ENCODE assay signal across 1 cellular context in the genomic region with DNA sequence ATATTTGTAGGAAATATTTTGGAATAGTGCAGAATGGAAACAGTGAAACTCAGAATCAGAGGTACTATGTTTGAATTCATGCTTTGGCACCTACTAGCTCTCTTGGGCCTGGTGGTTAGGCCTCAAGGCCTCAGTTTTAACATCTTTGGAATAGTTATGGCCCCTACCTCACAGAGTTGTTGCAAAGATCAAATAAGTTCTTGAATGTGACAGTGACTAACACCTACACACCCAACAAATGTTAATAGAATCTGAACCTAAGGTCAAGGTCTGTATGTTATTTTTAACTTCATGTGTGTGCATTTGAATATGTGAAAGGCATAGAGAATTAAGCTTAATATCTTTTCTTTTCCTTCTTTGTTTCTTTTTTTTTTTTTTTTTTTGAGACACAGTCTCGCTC.
TF ChIP-seq lines count a peak whose summit lies in the region.

No MANE protein-coding gene starts in this region.

TF ChIP-seq in HepG2, 621 proteins besides CTCF, POLR2A, EP300 and RAD21 (continued from another document and continues in another):
- no peak for TF ChIP-seq CC2D1A (CRISPR knock-in tag; IDR thresholded peaks at IDR 0.05)
- TF ChIP-seq SAP130 (CRISPR knock-in tag; IDR thresholded peaks at IDR 0.05; ENCODE audit: low read depth): peak; percentile 32; the same call in 1 of the 2 replicates
- TF ChIP-seq MYNN (CRISPR knock-in tag; IDR thresholded peaks at IDR 0.05; ENCODE audit: low read depth): no peak
- no peak for TF ChIP-seq FOSL1 (CRISPR knock-in tag; IDR thresholded peaks at IDR 0.05; ENCODE audit: borderline replicate concordance)
- TF ChIP-seq, protein P1, sequence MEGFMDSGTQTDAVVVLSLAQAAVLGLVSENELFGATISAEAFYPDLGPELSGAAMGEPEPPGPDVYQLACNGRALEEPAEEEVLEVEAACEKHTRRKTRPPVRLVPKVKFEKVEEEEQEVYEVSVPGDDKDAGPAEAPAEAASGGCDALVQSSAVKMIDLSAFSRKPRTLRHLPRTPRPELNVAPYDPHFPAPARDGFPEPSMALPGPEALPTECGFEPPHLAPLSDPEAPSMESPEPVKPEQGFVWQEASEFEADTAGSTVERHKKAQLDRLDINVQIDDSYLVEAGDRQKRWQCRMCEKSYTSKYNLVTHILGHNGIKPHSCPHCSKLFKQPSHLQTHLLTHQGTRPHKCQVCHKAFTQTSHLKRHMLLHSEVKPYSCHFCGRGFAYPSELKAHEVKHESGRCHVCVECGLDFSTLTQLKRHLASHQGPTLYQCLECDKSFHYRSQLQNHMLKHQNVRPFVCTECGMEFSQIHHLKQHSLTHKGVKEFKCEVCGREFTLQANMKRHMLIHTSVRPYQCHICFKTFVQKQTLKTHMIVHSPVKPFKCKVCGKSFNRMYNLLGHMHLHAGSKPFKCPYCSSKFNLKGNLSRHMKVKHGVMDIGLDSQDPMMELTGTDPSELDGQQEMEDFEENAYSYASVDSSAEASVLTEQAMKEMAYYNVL (CRISPR knock-in tag; IDR thresholded peaks at IDR 0.05; ENCODE audit: borderline replicate concordance): no peak
- TF ChIP-seq MEF2D (CRISPR knock-in tag; IDR thresholded peaks at IDR 0.05): peak; percentile 96
- TF ChIP-seq ZFP36 (IDR thresholded peaks at IDR 0.05; ENCODE audit: borderline replicate concordance, low read depth, low read length, partially characterized antibody): no peak
- TF ChIP-seq FLYWCH1 (CRISPR knock-in tag; IDR thresholded peaks at IDR 0.05): no peak
- TF ChIP-seq, protein P2, sequence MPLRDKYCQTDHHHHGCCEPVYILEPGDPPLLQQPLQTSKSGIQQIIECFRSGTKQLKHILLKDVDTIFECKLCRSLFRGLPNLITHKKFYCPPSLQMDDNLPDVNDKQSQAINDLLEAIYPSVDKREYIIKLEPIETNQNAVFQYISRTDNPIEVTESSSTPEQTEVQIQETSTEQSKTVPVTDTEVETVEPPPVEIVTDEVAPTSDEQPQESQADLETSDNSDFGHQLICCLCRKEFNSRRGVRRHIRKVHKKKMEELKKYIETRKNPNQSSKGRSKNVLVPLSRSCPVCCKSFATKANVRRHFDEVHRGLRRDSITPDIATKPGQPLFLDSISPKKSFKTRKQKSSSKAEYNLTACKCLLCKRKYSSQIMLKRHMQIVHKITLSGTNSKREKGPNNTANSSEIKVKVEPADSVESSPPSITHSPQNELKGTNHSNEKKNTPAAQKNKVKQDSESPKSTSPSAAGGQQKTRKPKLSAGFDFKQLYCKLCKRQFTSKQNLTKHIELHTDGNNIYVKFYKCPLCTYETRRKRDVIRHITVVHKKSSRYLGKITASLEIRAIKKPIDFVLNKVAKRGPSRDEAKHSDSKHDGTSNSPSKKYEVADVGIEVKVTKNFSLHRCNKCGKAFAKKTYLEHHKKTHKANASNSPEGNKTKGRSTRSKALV (CRISPR knock-in tag; IDR thresholded peaks at IDR 0.05): no peak
- TF ChIP-seq NR2F2 (IDR thresholded peaks at IDR 0.05; ENCODE audit: borderline replicate concordance, low read depth): 0 out of 2 replicates have a peak, but pooled peaks have one; percentile 26
- TF ChIP-seq, protein P3, sequence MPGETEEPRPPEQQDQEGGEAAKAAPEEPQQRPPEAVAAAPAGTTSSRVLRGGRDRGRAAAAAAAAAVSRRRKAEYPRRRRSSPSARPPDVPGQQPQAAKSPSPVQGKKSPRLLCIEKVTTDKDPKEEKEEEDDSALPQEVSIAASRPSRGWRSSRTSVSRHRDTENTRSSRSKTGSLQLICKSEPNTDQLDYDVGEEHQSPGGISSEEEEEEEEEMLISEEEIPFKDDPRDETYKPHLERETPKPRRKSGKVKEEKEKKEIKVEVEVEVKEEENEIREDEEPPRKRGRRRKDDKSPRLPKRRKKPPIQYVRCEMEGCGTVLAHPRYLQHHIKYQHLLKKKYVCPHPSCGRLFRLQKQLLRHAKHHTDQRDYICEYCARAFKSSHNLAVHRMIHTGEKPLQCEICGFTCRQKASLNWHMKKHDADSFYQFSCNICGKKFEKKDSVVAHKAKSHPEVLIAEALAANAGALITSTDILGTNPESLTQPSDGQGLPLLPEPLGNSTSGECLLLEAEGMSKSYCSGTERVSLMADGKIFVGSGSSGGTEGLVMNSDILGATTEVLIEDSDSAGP (CRISPR knock-in tag; IDR thresholded peaks at IDR 0.05; ENCODE audit: borderline replicate concordance): no peak
- TF ChIP-seq RARG (CRISPR knock-in tag; IDR thresholded peaks at IDR 0.05; ENCODE audit: low read depth): no peak
- no peak for TF ChIP-seq ZNF782 (CRISPR knock-in tag; IDR thresholded peaks at IDR 0.05; ENCODE audit: borderline replicate concordance)
- TF ChIP-seq, protein P4, sequence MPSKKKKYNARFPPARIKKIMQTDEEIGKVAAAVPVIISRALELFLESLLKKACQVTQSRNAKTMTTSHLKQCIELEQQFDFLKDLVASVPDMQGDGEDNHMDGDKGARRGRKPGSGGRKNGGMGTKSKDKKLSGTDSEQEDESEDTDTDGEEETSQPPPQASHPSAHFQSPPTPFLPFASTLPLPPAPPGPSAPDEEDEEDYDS (CRISPR knock-in tag; IDR thresholded peaks at IDR 0.05): no peak
- TF ChIP-seq, protein P5, sequence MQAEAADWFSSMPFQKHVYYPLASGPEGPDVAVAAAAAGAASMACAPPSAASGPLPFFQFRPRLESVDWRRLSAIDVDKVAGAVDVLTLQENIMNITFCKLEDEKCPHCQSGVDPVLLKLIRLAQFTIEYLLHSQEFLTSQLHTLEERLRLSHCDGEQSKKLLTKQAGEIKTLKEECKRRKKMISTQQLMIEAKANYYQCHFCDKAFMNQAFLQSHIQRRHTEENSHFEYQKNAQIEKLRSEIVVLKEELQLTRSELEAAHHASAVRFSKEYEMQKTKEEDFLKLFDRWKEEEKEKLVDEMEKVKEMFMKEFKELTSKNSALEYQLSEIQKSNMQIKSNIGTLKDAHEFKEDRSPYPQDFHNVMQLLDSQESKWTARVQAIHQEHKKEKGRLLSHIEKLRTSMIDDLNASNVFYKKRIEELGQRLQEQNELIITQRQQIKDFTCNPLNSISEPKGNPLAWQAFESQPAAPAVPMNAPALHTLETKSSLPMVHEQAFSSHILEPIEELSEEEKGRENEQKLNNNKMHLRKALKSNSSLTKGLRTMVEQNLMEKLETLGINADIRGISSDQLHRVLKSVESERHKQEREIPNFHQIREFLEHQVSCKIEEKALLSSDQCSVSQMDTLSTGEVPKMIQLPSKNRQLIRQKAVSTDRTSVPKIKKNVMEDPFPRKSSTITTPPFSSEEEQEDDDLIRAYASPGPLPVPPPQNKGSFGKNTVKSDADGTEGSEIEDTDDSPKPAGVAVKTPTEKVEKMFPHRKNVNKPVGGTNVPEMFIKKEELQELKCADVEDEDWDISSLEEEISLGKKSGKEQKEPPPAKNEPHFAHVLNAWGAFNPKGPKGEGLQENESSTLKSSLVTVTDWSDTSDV (CRISPR knock-in tag; IDR thresholded peaks at IDR 0.05): no peak
- TF ChIP-seq ZNF550 (CRISPR knock-in tag; IDR thresholded peaks at IDR 0.05; ENCODE audit: borderline replicate concordance): no peak
- no peak for TF ChIP-seq POLR2AphosphoS2 (IDR thresholded peaks at IDR 0.05; ENCODE audit: low read depth, low read length)
- TF ChIP-seq SP1 (IDR thresholded peaks at IDR 0.05): no peak
- TF ChIP-seq SP1 (CRISPR knock-in tag; IDR thresholded peaks at IDR 0.05): no peak
- TF ChIP-seq GATAD2A (CRISPR knock-in tag; IDR thresholded peaks at IDR 0.05): peak; percentile 49; the same call in 1 of the 2 replicates
- TF ChIP-seq, protein P6, sequence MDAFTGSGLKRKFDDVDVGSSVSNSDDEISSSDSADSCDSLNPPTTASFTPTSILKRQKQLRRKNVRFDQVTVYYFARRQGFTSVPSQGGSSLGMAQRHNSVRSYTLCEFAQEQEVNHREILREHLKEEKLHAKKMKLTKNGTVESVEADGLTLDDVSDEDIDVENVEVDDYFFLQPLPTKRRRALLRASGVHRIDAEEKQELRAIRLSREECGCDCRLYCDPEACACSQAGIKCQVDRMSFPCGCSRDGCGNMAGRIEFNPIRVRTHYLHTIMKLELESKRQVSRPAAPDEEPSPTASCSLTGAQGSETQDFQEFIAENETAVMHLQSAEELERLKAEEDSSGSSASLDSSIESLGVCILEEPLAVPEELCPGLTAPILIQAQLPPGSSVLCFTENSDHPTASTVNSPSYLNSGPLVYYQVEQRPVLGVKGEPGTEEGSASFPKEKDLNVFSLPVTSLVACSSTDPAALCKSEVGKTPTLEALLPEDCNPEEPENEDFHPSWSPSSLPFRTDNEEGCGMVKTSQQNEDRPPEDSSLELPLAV (CRISPR knock-in tag; conservative IDR thresholded peaks at IDR 0.05; ENCODE audit: low read depth): no peak
- TF ChIP-seq TAF1 (CRISPR knock-in tag; IDR thresholded peaks at IDR 0.05): no peak
- no peak for TF ChIP-seq ARHGAP35 (CRISPR knock-in tag; IDR thresholded peaks at IDR 0.05; ENCODE audit: borderline replicate concordance)
- TF ChIP-seq EEA1 (CRISPR knock-in tag; IDR thresholded peaks at IDR 0.05; ENCODE audit: borderline replicate concordance): no peak
- no peak for TF ChIP-seq ZNF251 (CRISPR knock-in tag; IDR thresholded peaks at IDR 0.05)
- TF ChIP-seq RNF2 (conservative IDR thresholded peaks at IDR 0.05; ENCODE audit: low read depth): no peak
- no peak for TF ChIP-seq ZC3H13 (CRISPR knock-in tag; IDR thresholded peaks at IDR 0.05)
- TF ChIP-seq ZNF850 (CRISPR knock-in tag; conservative IDR thresholded peaks at IDR 0.05): no peak
- no peak for TF ChIP-seq BRCA1 (CRISPR knock-in tag; IDR thresholded peaks at IDR 0.05)
- TF ChIP-seq ZBTB3 (CRISPR knock-in tag; IDR thresholded peaks at IDR 0.05; ENCODE audit: borderline replicate concordance, low read depth): no peak
- TF ChIP-seq EHMT2 (IDR thresholded peaks at IDR 0.05; ENCODE audit: borderline replicate concordance, low read depth, low read length): no peak
- no peak for TF ChIP-seq SKI (IDR thresholded peaks at IDR 0.05; ENCODE audit: partially characterized antibody)
- TF ChIP-seq, protein P7, sequence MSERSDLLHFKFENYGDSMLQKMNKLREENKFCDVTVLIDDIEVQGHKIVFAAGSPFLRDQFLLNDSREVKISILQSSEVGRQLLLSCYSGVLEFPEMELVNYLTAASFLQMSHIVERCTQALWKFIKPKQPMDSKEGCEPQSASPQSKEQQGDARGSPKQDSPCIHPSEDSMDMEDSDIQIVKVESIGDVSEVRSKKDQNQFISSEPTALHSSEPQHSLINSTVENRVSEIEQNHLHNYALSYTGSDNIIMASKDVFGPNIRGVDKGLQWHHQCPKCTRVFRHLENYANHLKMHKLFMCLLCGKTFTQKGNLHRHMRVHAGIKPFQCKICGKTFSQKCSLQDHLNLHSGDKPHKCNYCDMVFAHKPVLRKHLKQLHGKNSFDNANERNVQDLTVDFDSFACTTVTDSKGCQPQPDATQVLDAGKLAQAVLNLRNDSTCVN (CRISPR knock-in tag; IDR thresholded peaks at IDR 0.05; ENCODE audit: borderline replicate concordance): no peak
- TF ChIP-seq PITX1 (CRISPR knock-in tag; IDR thresholded peaks at IDR 0.05): no peak
- TF ChIP-seq, protein P8, sequence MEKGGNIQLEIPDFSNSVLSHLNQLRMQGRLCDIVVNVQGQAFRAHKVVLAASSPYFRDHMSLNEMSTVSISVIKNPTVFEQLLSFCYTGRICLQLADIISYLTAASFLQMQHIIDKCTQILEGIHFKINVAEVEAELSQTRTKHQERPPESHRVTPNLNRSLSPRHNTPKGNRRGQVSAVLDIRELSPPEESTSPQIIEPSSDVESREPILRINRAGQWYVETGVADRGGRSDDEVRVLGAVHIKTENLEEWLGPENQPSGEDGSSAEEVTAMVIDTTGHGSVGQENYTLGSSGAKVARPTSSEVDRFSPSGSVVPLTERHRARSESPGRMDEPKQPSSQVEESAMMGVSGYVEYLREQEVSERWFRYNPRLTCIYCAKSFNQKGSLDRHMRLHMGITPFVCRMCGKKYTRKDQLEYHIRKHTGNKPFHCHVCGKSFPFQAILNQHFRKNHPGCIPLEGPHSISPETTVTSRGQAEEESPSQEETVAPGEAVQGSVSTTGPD (CRISPR knock-in tag; IDR thresholded peaks at IDR 0.05): no peak
- TF ChIP-seq HNF4A (CRISPR knock-in tag; IDR thresholded peaks at IDR 0.05): no peak; the same call in 1 of the 2 replicates
- TF ChIP-seq FOXA3 (CRISPR knock-in tag; IDR thresholded peaks at IDR 0.05): peak; percentile 50
- TF ChIP-seq, protein P9, sequence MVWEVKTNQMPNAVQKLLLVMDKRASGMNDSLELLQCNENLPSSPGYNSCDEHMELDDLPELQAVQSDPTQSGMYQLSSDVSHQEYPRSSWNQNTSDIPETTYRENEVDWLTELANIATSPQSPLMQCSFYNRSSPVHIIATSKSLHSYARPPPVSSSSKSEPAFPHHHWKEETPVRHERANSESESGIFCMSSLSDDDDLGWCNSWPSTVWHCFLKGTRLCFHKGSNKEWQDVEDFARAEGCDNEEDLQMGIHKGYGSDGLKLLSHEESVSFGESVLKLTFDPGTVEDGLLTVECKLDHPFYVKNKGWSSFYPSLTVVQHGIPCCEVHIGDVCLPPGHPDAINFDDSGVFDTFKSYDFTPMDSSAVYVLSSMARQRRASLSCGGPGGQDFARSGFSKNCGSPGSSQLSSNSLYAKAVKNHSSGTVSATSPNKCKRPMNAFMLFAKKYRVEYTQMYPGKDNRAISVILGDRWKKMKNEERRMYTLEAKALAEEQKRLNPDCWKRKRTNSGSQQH (CRISPR knock-in tag; IDR thresholded peaks at IDR 0.05; ENCODE audit: low read depth): no peak
- TF ChIP-seq ZFAT (CRISPR knock-in tag; conservative IDR thresholded peaks at IDR 0.05): no peak
- TF ChIP-seq ZNF350 (CRISPR knock-in tag; IDR thresholded peaks at IDR 0.05; ENCODE audit: borderline replicate concordance, low read depth): no peak
- no peak for TF ChIP-seq CHD2 (IDR thresholded peaks at IDR 0.05; ENCODE audit: low read depth, low read length)
- no peak for TF ChIP-seq RFX5 (IDR thresholded peaks at IDR 0.05; ENCODE audit: low read depth, low read length)
- TF ChIP-seq U2AF2 (IDR thresholded peaks at IDR 0.05; ENCODE audit: low read depth, low read length): no peak
- no peak for TF ChIP-seq ZNF775 (CRISPR knock-in tag; IDR thresholded peaks at IDR 0.05; ENCODE audit: borderline replicate concordance)
- TF ChIP-seq ZNF761 (CRISPR knock-in tag; conservative IDR thresholded peaks at IDR 0.05): no peak
- no peak for TF ChIP-seq SYNCRIP (IDR thresholded peaks at IDR 0.05; ENCODE audit: insufficient read depth, low read depth, low read length)
- TF ChIP-seq, protein P10, sequence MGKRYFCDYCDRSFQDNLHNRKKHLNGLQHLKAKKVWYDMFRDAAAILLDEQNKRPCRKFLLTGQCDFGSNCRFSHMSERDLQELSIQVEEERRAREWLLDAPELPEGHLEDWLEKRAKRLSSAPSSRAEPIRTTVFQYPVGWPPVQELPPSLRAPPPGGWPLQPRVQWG (CRISPR knock-in tag; IDR thresholded peaks at IDR 0.05; ENCODE audit: borderline replicate concordance, low read depth): no peak
- TF ChIP-seq ZNF124 (CRISPR knock-in tag; IDR thresholded peaks at IDR 0.05): no peak
- no peak for TF ChIP-seq ZNF83 (CRISPR knock-in tag; IDR thresholded peaks at IDR 0.05; ENCODE audit: borderline replicate concordance)
- TF ChIP-seq ZNF343 (CRISPR knock-in tag; IDR thresholded peaks at IDR 0.05): no peak
- TF ChIP-seq ZEB1 (IDR thresholded peaks at IDR 0.05; ENCODE audit: insufficient replicate concordance, low read depth): no peak
- TF ChIP-seq GTF2F1 (IDR thresholded peaks at IDR 0.05; ENCODE audit: low read length): no peak
- no peak for TF ChIP-seq U2AF1 (optimal IDR thresholded peaks at IDR 0.05; ENCODE audit: low read depth, low read length)
- TF ChIP-seq MED13 (CRISPR knock-in tag; IDR thresholded peaks at IDR 0.05): no peak
- TF ChIP-seq, protein P11, sequence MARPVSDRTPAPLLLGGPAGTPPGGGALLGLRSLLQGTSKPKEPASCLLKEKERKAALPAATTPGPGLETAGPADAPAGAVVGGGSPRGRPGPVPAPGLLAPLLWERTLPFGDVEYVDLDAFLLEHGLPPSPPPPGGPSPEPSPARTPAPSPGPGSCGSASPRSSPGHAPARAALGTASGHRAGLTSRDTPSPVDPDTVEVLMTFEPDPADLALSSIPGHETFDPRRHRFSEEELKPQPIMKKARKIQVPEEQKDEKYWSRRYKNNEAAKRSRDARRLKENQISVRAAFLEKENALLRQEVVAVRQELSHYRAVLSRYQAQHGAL (CRISPR knock-in tag; IDR thresholded peaks at IDR 0.05; ENCODE audit: not compliant biosample characterization): no peak
